ENCODE assay signal across 10 cellular contexts in genomic region chr17:49550764-49551163, GRCh38. TPM values are rescaled to one million over a fixed set of nuclear protein-coding genes. Genes with fewer than 3 reads are reported as not detected.
"Had no signal": no experiment of that assay in that cellular context is flagged by ENCODE, and none has a peak within 500 bp of the region (broad histone marks: within the 10 kb centered on the region; RNA-seq: fewer than 3 reads in every experiment).

No MANE protein-coding gene starts in this region.

RNA-seq across cellular contexts. Expression of gene NXPH3, which starts 24.9 kb away (rescaled TPM):
- total RNA-seq: activated B cell treated with CpG ODN at 0.5 μM for 24 hours; activated CD4-positive, alpha-beta memory T cell treated with anti-CD3 and anti-CD28 coated beads, Interleukin-2, amount 10 ng/mL, durations not matched to agents 7 days and 5 days; activated CD4-positive, alpha-beta T cell treated with anti-CD3 and anti-CD28 coated beads, Interleukin-2, amount 10 ng/mL, durations not matched to agents 24 days and 14 days; activated CD4-positive, alpha-beta T cell treated with anti-CD3 and anti-CD28 coated beads, Interleukin-2, amount 10 ng/mL, durations not matched to agents 7 days and 5 days; activated CD8-positive, alpha-beta T cell treated with anti-CD3 and anti-CD28 coated beads, Interleukin-2, amount 10 ng/mL, durations not matched to agents 7 days and 5 days; T-cell; T-helper 1 cell treated with Interleukin-12 subunit alpha and Interleukin-12 subunit beta and Interleukin-4 antibody, amounts not matched to agents 30 ng/mL and 1 ng/mL, for 36 hours; T-helper 17 cell; T-helper 2 cell treated with Interferon-gamma antibody and Interleukin-4, amounts not matched to agents 100 ng/mL and 5 ng/mL, for 36 hours had no signal

RNA-seq across cellular contexts. Expression of gene NGFR, which starts 55.7 kb away (rescaled TPM):
- total RNA-seq: activated CD4-positive, alpha-beta T cell treated with anti-CD3 and anti-CD28 coated beads, Interleukin-2, amount 10 ng/mL, durations not matched to agents 24 days and 14 days; activated CD8-positive, alpha-beta memory T cell treated with anti-CD3 and anti-CD28 coated beads for 36 hours had no signal
